Comparison of ENCODE assay signal across 8 cellular contexts in genomic region chr2:202237787-202238233, GRCh38. TPM values are rescaled to one million over a fixed set of nuclear protein-coding genes. Genes with fewer than 3 reads are reported as not detected.
DNase-seq lines count a peak whose midpoint lies in the region; ATAC-seq and TF ChIP-seq lines count a peak whose summit lies in the region.

No MANE protein-coding gene starts in this region.

- no peaks in the 10 kb centered on the region for H3K27me3 Mint-ChIP-seq in activated naive CD8-positive, alpha-beta T cell treated with anti-CD3 and anti-CD28 coated beads for 36 hours
- no peaks in the 10 kb centered on the region for H3K27me3 Mint-ChIP-seq in osteocyte (ENCODE audit: unreplicated experiment)

- H3K4me1 Mint-ChIP-seq in activated naive CD8-positive, alpha-beta T cell treated with anti-CD3 and anti-CD28 coated beads for 36 hours = peaks cover 34% of the 10 kb centered on the region
- H3K4me1 Mint-ChIP-seq in osteocyte (ENCODE audit: unreplicated experiment) = peaks cover 17% of the 10 kb centered on the region

- no peaks in the 10 kb centered on the region for H3K27me3 ChIP-seq in GM06990 (replicated peaks; ENCODE audit: control insufficient read depth, insufficient read depth, low read length)

- peaks cover 2% of the 10 kb centered on the region for H3K36me3 Mint-ChIP-seq in activated naive CD8-positive, alpha-beta T cell treated with anti-CD3 and anti-CD28 coated beads for 36 hours
- H3K36me3 Mint-ChIP-seq in osteocyte (ENCODE audit: unreplicated experiment) = no peaks in the 10 kb centered on the region

- ATAC-seq in HG02610 (IDR thresholded peaks at IDR 0.05; ENCODE audit: unreplicated experiment) = peak; percentile 41
- ATAC-seq in Right ventricle myocardium superior (ENCODE audit: poor library complexity) = peak; percentile 51

- H3K4me3 Mint-ChIP-seq in activated naive CD8-positive, alpha-beta T cell treated with anti-CD3 and anti-CD28 coated beads for 36 hours = peak overlapping the region; percentile 95
- H3K4me3 Mint-ChIP-seq in osteocyte (ENCODE audit: unreplicated experiment) = peak overlapping the region; percentile 96

- peak overlapping the region; percentile 81 for H3K27ac Mint-ChIP-seq in activated naive CD8-positive, alpha-beta T cell treated with anti-CD3 and anti-CD28 coated beads for 36 hours
- peak overlapping the region; percentile 88 for H3K27ac Mint-ChIP-seq in osteocyte (ENCODE audit: unreplicated experiment)

- no peaks in the 10 kb centered on the region for H3K36me3 ChIP-seq in GM06990 (ENCODE audit: control insufficient read depth, insufficient read depth, low read length)

- peak overlapping the region; percentile 94 for H3K4me3 ChIP-seq in GM06990 (replicated peaks; ENCODE audit: low read depth, low read length)
- H3K4me3 ChIP-seq in NB4 (ENCODE audit: low read depth, low read length) = peak overlapping the region; percentile 94

- H3K9me3 Mint-ChIP-seq in activated naive CD8-positive, alpha-beta T cell treated with anti-CD3 and anti-CD28 coated beads for 36 hours = no peaks in the 10 kb centered on the region
- H3K9me3 Mint-ChIP-seq in osteocyte (ENCODE audit: unreplicated experiment) = no peaks in the 10 kb centered on the region

- TF ChIP-seq CTCF in GM06990 (IDR thresholded peaks at IDR 0.05; ENCODE audit: insufficient read depth, low read length, poor library complexity, severe bottlenecking) = no peak
- no peak for TF ChIP-seq CTCF in NB4 (IDR thresholded peaks at IDR 0.05; ENCODE audit: low read depth, low read length)
- no peak for TF ChIP-seq CTCF in osteocyte (IDR thresholded peaks at IDR 0.05)

- no peak for TF ChIP-seq POLR2A in NB4 (IDR thresholded peaks at IDR 0.05; ENCODE audit: extremely low read depth, insufficient read length)

- peak; percentile 59 for DNase-seq in A172 (ENCODE audit: low spot score)
- no peak for DNase-seq in GM06990 (ENCODE audit: extremely low read depth, insufficient read length)
- peak; percentile 54 for DNase-seq in NB4 (ENCODE audit: low read depth)
- peak; percentile 23 for DNase-seq in activated naive CD8-positive, alpha-beta T cell treated with anti-CD3 and anti-CD28 coated beads for 36 hours
- DNase-seq in Right ventricle myocardium superior = no peak
- peak; percentile 80 for DNase-seq in osteocyte (ENCODE audit: extremely low spot score, unreplicated experiment)
- no peak for DNase-seq in NCI-H1436 treated with DMSO at 0.1 percent for 48 hours (lab: John Stamatoyannopoulos, UW)

- intact Hi-C loops in Right ventricle myocardium superior (cut with DNase I) = no loop called here

RNA-seq across cellular contexts. Expression of gene SUMO1, which starts 0.6 kb away (rescaled TPM):
- 361 and 387 TPM in 2 replicates for total RNA-seq in A172 (2014; rRNA removed; shearing (Covaris generic))
- 100 to 1,000 TPM; 126 to 129 TPM for total RNA-seq in activated naive CD8-positive, alpha-beta T cell treated with anti-CD3 and anti-CD28 coated beads for 36 hours
- total RNA-seq in Right ventricle myocardium superior (64.6 TPM), osteocyte (89.8 and 94.7 TPM in 2 replicates)

RNA-seq across cellular contexts. Expression of gene NOP58, which starts 27.8 kb away (rescaled TPM):
- total RNA-seq in A172 (2014; rRNA removed; shearing (Covaris generic)) = 111 and 186 TPM in 2 replicates
- total RNA-seq in activated naive CD8-positive, alpha-beta T cell treated with anti-CD3 and anti-CD28 coated beads for 36 hours = 100 to 1,000 TPM; 226 to 234 TPM
- total RNA-seq in Right ventricle myocardium superior (23.0 TPM), osteocyte (40.2 and 44.1 TPM in 2 replicates)

Comparison
In these comparisons a context has a peak if more than half of its experiments do, and no peak if none do; other contexts are left out.
1. DNase-seq: peak in A172 (single experiment), NB4 (single experiment), activated naive CD8-positive, alpha-beta T cell treated with anti-CD3 and anti-CD28 coated beads for 36 hours (single experiment) and osteocyte (single experiment); none in GM06990 (single experiment), Right ventricle myocardium superior (single experiment) and NCI-H1436 treated with DMSO at 0.1 percent for 48 hours (single experiment).